ENCODE assay signal across 8 cellular contexts in genomic region chr4:98261291-98262271, GRCh38. TPM values are rescaled to one million over a fixed set of nuclear protein-coding genes. Genes with fewer than 3 reads are reported as not detected.
DNase-seq lines count a peak whose midpoint lies in the region; ATAC-seq, FAIRE-seq and TF ChIP-seq lines count a peak whose summit lies in the region.

Gene RAP1GDS1, plus strand, starts transcription at chr4:98261384. Its CDS starts 182 bp downstream, at chr4:98261566.

- TF ChIP-seq CTCF in choroid plexus epithelial cell (conservative IDR thresholded peaks at IDR 0.05; ENCODE audit: low read depth, low read length), result no peak
- no peak for TF ChIP-seq CTCF in kidney epithelial cell (IDR thresholded peaks at IDR 0.05; ENCODE audit: insufficient read depth, low read length, poor library complexity, severe bottlenecking)

- H3K36me3 ChIP-seq in kidney epithelial cell (ENCODE audit: control insufficient read depth, insufficient read depth, low read length), result no peaks in the 10 kb centered on the region

- no peaks in the 10 kb centered on the region for H3K27me3 ChIP-seq in kidney epithelial cell (ENCODE audit: control insufficient read depth, insufficient read depth, low read length)

- TF ChIP-seq POLR2A in GM12891 (IDR thresholded peaks at IDR 0.05; ENCODE audit: low read depth, low read length), result no peak

- no peak for DNase-seq in GM12891 (ENCODE audit: insufficient read length, low spot score)
- peak; percentile 11 for DNase-seq in NCI-H1105 (lab: John Stamatoyannopoulos, UW)
- peak; percentile 63 for DNase-seq in UCSD-AML1 (lab: John Stamatoyannopoulos, UW; ENCODE audit: unreplicated experiment)
- DNase-seq in choroid plexus epithelial cell (ENCODE audit: low read depth), result peak; percentile 78
- DNase-seq in kidney epithelial cell (ENCODE audit: low read depth), result no peak
- DNase-seq in stimulated activated CD4-positive, alpha-beta T cell treated with anti-CD3 and anti-CD28 coated beads, Interleukin-15, amount 100 ng/mL, for 24 hours, result peak; percentile 55
- no peak for DNase-seq in NK-92 (lab: John Stamatoyannopoulos, UW; ENCODE audit: unreplicated experiment)

- ATAC-seq in HG02571 (IDR thresholded peaks at IDR 0.05; ENCODE audit: unreplicated experiment), result peak; percentile 14

- peak; percentile 60 for FAIRE-seq in GM12891 (lab: Jason Lieb, UNC)

- peak within 1 kb of the TSS; percentile 91 for H3K4me3 ChIP-seq in choroid plexus epithelial cell (ENCODE audit: low read depth, low read length)
- H3K4me3 ChIP-seq in kidney epithelial cell (ENCODE audit: low read depth, low read length), result peak within 1 kb of the TSS; percentile 93

TF ChIP-seq in GM12891, 5 proteins besides CTCF, POLR2A, EP300 and RAD21:
- TF ChIP-seq TAF1 (IDR thresholded peaks at IDR 0.05; ENCODE audit: low read depth, low read length), result no peak
- TF ChIP-seq POLR2AphosphoS5 (IDR thresholded peaks at IDR 0.05; ENCODE audit: low read depth, low read length), result 0 out of 2 replicates have a peak, but pooled peaks have one; percentile 11

RNA-seq across cellular contexts. Expression of gene RAP1GDS1, which starts in this region (rescaled TPM):
- polyA plus RNA-seq in GM12891 (2012; ENCODE audit: low read depth, missing spikeins), result 9.9 TPM
- total RNA-seq in kidney epithelial cell, result 46.9 and 53.3 TPM in 2 replicates

Comparison
In these comparisons a context has a peak if more than half of its experiments do, and no peak if none do; other contexts are left out.
1. DNase-seq: peak in NCI-H1105 (single experiment), UCSD-AML1 (single experiment), choroid plexus epithelial cell (single experiment) and stimulated activated CD4-positive, alpha-beta T cell treated with anti-CD3 and anti-CD28 coated beads, Interleukin-15, amount 100 ng/mL, for 24 hours (single experiment); none in GM12891 (single experiment), kidney epithelial cell (single experiment) and NK-92 (single experiment).